In the genomic region with DNA sequence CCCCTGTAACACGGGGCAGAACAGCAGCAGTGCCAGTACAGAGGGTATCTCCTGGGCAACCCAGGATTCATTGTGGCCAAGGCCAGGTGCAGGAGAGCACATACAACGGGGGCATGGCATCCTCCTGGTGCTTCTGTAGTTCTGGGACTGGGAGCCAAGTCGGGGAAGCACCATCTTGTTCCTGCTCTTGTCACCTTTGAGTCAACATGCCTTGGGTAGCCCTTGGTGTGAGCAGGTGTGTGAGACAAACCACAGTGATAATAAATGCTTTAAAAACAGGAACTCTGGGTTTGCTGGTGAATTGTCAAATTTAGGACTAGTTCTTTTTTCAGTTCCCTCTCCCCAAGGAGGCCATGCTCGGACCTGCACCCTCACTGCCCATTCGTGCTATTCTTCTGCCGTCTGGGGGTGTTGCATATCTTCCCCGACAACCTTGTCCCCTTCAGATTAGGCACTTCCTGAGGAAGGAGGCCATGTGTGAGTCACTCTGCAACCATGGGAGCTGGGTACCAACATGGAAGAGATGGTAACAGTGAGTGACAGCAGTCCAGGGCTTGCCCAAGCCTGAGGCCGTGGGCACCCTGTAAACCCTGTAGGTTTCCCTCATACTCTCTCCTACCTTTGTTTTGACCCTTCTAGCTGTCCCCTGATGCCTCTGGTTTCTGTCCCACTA, we compare ENCODE assay signal across 24 cellular contexts.
DNase-seq lines count a peak whose midpoint lies in the region; ATAC-seq and TF ChIP-seq lines count a peak whose summit lies in the region.
"Had no signal": no experiment of that assay in that cellular context is flagged by ENCODE, and none has a peak within 500 bp of the region (broad histone marks: within the 10 kb centered on the region; RNA-seq: fewer than 3 reads in every experiment).

No MANE protein-coding gene starts in this region.

- BruUV-seq in Caco-2 (replicated peaks; lab: Mats Ljungman, UMichigan): no TSS peak

- TF ChIP-seq CTCF in right atrium auricular region (IDR thresholded peaks at IDR 0.05) (no peak), endodermal cell (conservative IDR thresholded peaks at IDR 0.05) (no peak), Caco-2 (IDR thresholded peaks at IDR 0.05; ENCODE audit: insufficient read depth in 1 of 2, low read depth in 1 of 2, low read length in 1 of 2, severe bottlenecking in 1 of 2, unreplicated experiment in 1 of 2) (no peak)

- no peak for ATAC-seq in left cardiac atrium
- ATAC-seq: CD8-positive, alpha-beta T cell; left ventricle myocardium superior had no signal

- CTCF ChIA-PET in Caco-2 (lab: Charles Lee): no interaction called here
- CTCF ChIA-PET in activated naive CD4-positive, alpha-beta T cell treated with anti-CD3 and anti-CD28 coated beads for 36 hours (lab: Charles Lee): no interaction called here

- H3K4me1 ChIP-seq in right atrium auricular region: no peaks in the 10 kb centered on the region
- no peaks in the 10 kb centered on the region for H3K4me1 ChIP-seq in endodermal cell (ENCODE audit: control insufficient read depth, insufficient read depth, low read length)
- no peaks in the 10 kb centered on the region for H3K4me1 ChIP-seq in Caco-2
- H3K4me1 ChIP-seq: sigmoid colon had no signal

- H3K27me3 ChIP-seq in right atrium auricular region (no peaks in the 10 kb centered on the region), endodermal cell (ENCODE audit: control insufficient read depth, insufficient read depth, low read length, poor library complexity, severe bottlenecking) (no peaks in the 10 kb centered on the region), Caco-2 (replicated peaks; ENCODE audit: control insufficient read depth, insufficient read depth, low read length) (no peaks in the 10 kb centered on the region)

- no peaks in the 10 kb centered on the region for H3K27me3 Mint-ChIP-seq in endodermal cell (ENCODE audit: insufficient read depth)
- peaks cover 27% of the 10 kb centered on the region for H3K27me3 Mint-ChIP-seq in Caco-2 (ENCODE audit: insufficient read depth, unreplicated experiment)
- peaks cover 4% of the 10 kb centered on the region for H3K27me3 Mint-ChIP-seq in activated naive CD4-positive, alpha-beta T cell treated with anti-CD3 and anti-CD28 coated beads for 36 hours (ENCODE audit: low read depth)

- H3K4me3 ChIP-seq in right atrium auricular region (no peak overlapping the region), endodermal cell (ENCODE audit: low read length) (no peak overlapping the region), Caco-2 (ENCODE audit: low read depth, low read length) (no peak overlapping the region)
- H3K4me3 ChIP-seq: sigmoid colon had no signal

- intact Hi-C loops in left cardiac atrium (cut with DNase I): no loop called here
- intact Hi-C loops in Caco-2 (cut with micrococcal nuclease; ENCODE audit: unreplicated experiment): no loop called here
- intact Hi-C loops in activated naive CD4-positive, alpha-beta T cell treated with anti-CD3 and anti-CD28 coated beads for 36 hours (cut with micrococcal nuclease): no loop called here

- H3K36me3 Mint-ChIP-seq in endodermal cell (ENCODE audit: low read depth) (no peaks in the 10 kb centered on the region), Caco-2 (ENCODE audit: insufficient read depth, unreplicated experiment) (no peaks in the 10 kb centered on the region)
- H3K36me3 Mint-ChIP-seq in activated naive CD4-positive, alpha-beta T cell treated with anti-CD3 and anti-CD28 coated beads for 36 hours (ENCODE audit: low read depth): no peaks in the 10 kb centered on the region
- H3K36me3 Mint-ChIP-seq: activated naive CD8-positive, alpha-beta T cell treated with anti-CD3 and anti-CD28 coated beads for 36 hours; CD8-positive, alpha-beta T cell had no signal

- no peak overlapping the region for H3K9ac ChIP-seq in endodermal cell (ENCODE audit: extremely low read depth, low read length, poor library complexity, severe bottlenecking)

- H3K4me1 Mint-ChIP-seq in endodermal cell (no peaks in the 10 kb centered on the region), Caco-2 (ENCODE audit: low read depth, unreplicated experiment) (no peaks in the 10 kb centered on the region)
- H3K4me1 Mint-ChIP-seq in activated naive CD4-positive, alpha-beta T cell treated with anti-CD3 and anti-CD28 coated beads for 36 hours (ENCODE audit: low read depth): no peaks in the 10 kb centered on the region
- H3K4me1 Mint-ChIP-seq: activated naive CD8-positive, alpha-beta T cell treated with anti-CD3 and anti-CD28 coated beads for 36 hours had no signal

- H3K4me3 Mint-ChIP-seq in endodermal cell (no peak overlapping the region), Caco-2 (ENCODE audit: unreplicated experiment) (no peak overlapping the region)
- H3K4me3 Mint-ChIP-seq in activated naive CD4-positive, alpha-beta T cell treated with anti-CD3 and anti-CD28 coated beads for 36 hours: no peak overlapping the region
- H3K4me3 Mint-ChIP-seq: activated naive CD8-positive, alpha-beta T cell treated with anti-CD3 and anti-CD28 coated beads for 36 hours; brain; CD8-positive, alpha-beta T cell; dendritic cell treated with granulocyte-macrophage colony-stimulating factor and Interleukin-4, amounts not matched to agents 40 ng/mL and 50 ng/mL, for 4 days had no signal

- POLR2A ChIA-PET in Caco-2 (lab: Charles Lee): no interaction called here

- H3K36me3 ChIP-seq in right atrium auricular region: no peaks in the 10 kb centered on the region
- no peaks in the 10 kb centered on the region for H3K36me3 ChIP-seq in endodermal cell (ENCODE audit: control insufficient read depth, insufficient read depth, low read length)
- no peaks in the 10 kb centered on the region for H3K36me3 ChIP-seq in Caco-2 (ENCODE audit: control insufficient read depth, insufficient read depth, low read length)
- H3K36me3 ChIP-seq: sigmoid colon had no signal

- H3K9me3 Mint-ChIP-seq in endodermal cell: no peaks in the 10 kb centered on the region
- H3K9me3 Mint-ChIP-seq in Caco-2 (ENCODE audit: unreplicated experiment): no peaks in the 10 kb centered on the region
- H3K9me3 Mint-ChIP-seq in activated naive CD4-positive, alpha-beta T cell treated with anti-CD3 and anti-CD28 coated beads for 36 hours: no peaks in the 10 kb centered on the region
- H3K9me3 Mint-ChIP-seq: activated naive CD8-positive, alpha-beta T cell treated with anti-CD3 and anti-CD28 coated beads for 36 hours; brain; CD8-positive, alpha-beta T cell; dendritic cell treated with granulocyte-macrophage colony-stimulating factor and Interleukin-4, amounts not matched to agents 40 ng/mL and 50 ng/mL, for 4 days had no signal

- peak; percentile 21 for DNase-seq in right atrium auricular region (ENCODE audit: low spot score)
- DNase-seq in left cardiac atrium: no peak
- peak; percentile 14 for DNase-seq in NAMALWA (ENCODE audit: low spot score)
- peak; percentile 25 for DNase-seq in endodermal cell
- no peak for DNase-seq in Caco-2
- no peak for DNase-seq in NCI-H2196 treated with DMSO at 0.1 percent for 48 hours (lab: John Stamatoyannopoulos, UW; ENCODE audit: unreplicated experiment)
- DNase-seq in epidermal melanocyte (ENCODE audit: insufficient read length, low spot score): no peak
- DNase-seq in activated naive CD4-positive, alpha-beta T cell treated with anti-CD3 and anti-CD28 coated beads for 36 hours: no peak
- DNase-seq: activated CD4-positive, CD25-positive, alpha-beta regulatory T cell treated with anti-CD3 and anti-CD28 coated beads, Interleukin-2, amount 50 U/mL, for 72 hours; activated naive CD8-positive, alpha-beta T cell treated with anti-CD3 and anti-CD28 coated beads for 36 hours; activated T-cell treated with anti-CD3 and anti-CD28 coated beads, Interleukin-2, amount 50 U/mL, for 1 hour; erythroblast; GOT3; KG1; left ventricle myocardium superior; NCI-H146; NCI-H345; occipital lobe; sigmoid colon; stimulated activated CD4-positive, alpha-beta T cell treated with anti-CD3 and anti-CD28 coated beads, Interleukin-1b, Interleukin-23, amount 100 ng/mL, for 48 hours; substantia nigra had no signal

- 78 to 93% methylated on average over 4 to 8 of the region's 8 CpGs for WGBS in endodermal cell (ENCODE audit: insufficient coverage in 1 of 2, insufficient read length in 1 of 2), 2 experiments

- no peaks in the 10 kb centered on the region for H3K9me3 ChIP-seq in right atrium auricular region
- no peaks in the 10 kb centered on the region for H3K9me3 ChIP-seq in endodermal cell (ENCODE audit: control insufficient read depth, low read length)
- no peaks in the 10 kb centered on the region for H3K9me3 ChIP-seq in Caco-2
- H3K9me3 ChIP-seq: sigmoid colon had no signal

- H3K27ac Mint-ChIP-seq in endodermal cell (no peak overlapping the region), Caco-2 (ENCODE audit: unreplicated experiment) (no peak overlapping the region)
- no peak overlapping the region for H3K27ac Mint-ChIP-seq in activated naive CD4-positive, alpha-beta T cell treated with anti-CD3 and anti-CD28 coated beads for 36 hours
- H3K27ac Mint-ChIP-seq: activated naive CD8-positive, alpha-beta T cell treated with anti-CD3 and anti-CD28 coated beads for 36 hours; brain; CD8-positive, alpha-beta T cell; dendritic cell treated with granulocyte-macrophage colony-stimulating factor and Interleukin-4, amounts not matched to agents 40 ng/mL and 50 ng/mL, for 4 days had no signal

- H3K27ac ChIP-seq in right atrium auricular region (no peak overlapping the region), endodermal cell (ENCODE audit: low read depth, low read length) (no peak overlapping the region)
- H3K27ac ChIP-seq: sigmoid colon had no signal

Comparison
In these comparisons a context has a peak if more than half of its experiments do, and no peak if none do; other contexts are left out.
1. DNase-seq: peak in right atrium auricular region (single experiment), NAMALWA (single experiment) and endodermal cell (single experiment); none in left cardiac atrium (single experiment), Caco-2 (0 of 2), NCI-H2196 treated with DMSO at 0.1 percent for 48 hours (single experiment), epidermal melanocyte (single experiment) and activated naive CD4-positive, alpha-beta T cell treated with anti-CD3 and anti-CD28 coated beads for 36 hours (single experiment).